Comparison of ENCODE assay signal across 1 cellular context in the genomic region with DNA sequence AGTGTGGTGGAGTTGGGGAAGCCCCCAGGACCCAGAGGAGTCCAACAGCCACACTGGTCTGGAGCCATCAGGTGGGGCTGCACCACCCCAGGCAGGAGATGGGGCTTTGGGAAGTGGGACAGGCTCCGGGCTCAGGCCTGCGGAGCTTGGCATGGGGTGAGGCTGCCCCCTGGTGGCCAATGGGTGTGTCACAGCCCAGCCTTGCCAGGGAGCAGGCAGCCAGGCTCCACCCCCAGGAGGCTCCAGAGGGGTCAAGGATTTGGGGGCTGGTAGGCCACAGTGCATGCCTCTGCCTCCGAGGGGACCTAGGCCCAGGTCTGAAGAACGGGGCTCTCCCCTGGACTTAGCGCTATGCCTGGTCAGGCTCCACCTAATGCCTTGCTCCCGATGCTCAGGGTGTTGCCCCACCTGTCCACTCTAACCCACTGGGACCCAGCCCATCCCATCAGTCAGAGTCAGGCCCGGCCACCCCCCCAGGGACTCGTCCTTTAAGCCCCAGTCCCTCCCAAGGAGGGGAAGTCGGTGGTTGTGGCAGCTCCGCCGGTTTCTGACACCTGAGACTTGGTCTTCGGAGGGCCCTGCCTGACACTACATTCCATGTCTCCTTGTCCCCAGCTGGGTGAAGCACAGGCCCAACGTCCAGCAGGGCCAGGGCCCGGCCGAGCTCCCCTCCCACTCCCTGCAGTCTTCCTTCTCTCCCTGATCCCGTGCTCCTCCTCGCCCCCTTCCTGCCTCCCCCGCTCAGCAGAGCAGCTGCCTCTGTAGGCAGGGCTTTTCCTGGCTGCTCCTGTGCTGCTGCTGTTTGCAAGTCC.
TF ChIP-seq lines count a peak whose summit lies in the region.

No MANE protein-coding gene starts in this region.

TF ChIP-seq in K562, 482 proteins besides CTCF, POLR2A, EP300 and RAD21 (continued from another document and continues in another):
- TF ChIP-seq, protein P1, sequence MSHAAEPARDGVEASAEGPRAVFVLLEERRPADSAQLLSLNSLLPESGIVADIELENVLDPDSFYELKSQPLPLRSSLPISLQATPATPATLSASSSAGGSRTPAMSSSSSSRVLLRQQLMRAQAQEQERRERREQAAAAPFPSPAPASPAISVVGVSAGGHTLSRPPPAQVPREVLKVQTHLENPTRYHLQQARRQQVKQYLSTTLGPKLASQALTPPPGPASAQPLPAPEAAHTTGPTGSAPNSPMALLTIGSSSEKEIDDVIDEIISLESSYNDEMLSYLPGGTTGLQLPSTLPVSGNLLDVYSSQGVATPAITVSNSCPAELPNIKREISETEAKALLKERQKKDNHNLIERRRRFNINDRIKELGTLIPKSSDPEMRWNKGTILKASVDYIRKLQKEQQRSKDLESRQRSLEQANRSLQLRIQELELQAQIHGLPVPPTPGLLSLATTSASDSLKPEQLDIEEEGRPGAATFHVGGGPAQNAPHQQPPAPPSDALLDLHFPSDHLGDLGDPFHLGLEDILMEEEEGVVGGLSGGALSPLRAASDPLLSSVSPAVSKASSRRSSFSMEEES (CRISPR knock-in tag; IDR thresholded peaks at IDR 0.05): no peak
- TF ChIP-seq, protein P2, sequence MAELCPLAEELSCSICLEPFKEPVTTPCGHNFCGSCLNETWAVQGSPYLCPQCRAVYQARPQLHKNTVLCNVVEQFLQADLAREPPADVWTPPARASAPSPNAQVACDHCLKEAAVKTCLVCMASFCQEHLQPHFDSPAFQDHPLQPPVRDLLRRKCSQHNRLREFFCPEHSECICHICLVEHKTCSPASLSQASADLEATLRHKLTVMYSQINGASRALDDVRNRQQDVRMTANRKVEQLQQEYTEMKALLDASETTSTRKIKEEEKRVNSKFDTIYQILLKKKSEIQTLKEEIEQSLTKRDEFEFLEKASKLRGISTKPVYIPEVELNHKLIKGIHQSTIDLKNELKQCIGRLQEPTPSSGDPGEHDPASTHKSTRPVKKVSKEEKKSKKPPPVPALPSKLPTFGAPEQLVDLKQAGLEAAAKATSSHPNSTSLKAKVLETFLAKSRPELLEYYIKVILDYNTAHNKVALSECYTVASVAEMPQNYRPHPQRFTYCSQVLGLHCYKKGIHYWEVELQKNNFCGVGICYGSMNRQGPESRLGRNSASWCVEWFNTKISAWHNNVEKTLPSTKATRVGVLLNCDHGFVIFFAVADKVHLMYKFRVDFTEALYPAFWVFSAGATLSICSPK (IDR thresholded peaks at IDR 0.05; ENCODE audit: borderline replicate concordance): no peak
- TF ChIP-seq CEBPG (CRISPR knock-in tag; IDR thresholded peaks at IDR 0.05): no peak
- no peak for TF ChIP-seq CEBPG (tag; conservative IDR thresholded peaks at IDR 0.05 in 1 of 2, IDR thresholded peaks at IDR 0.05 in 1 of 2)
- TF ChIP-seq CC2D1A (IDR thresholded peaks at IDR 0.05): peak; percentile 76
- TF ChIP-seq ZNF23 (CRISPR knock-in tag; IDR thresholded peaks at IDR 0.05): no peak
- no peak for TF ChIP-seq ELF4 (CRISPR knock-in tag; IDR thresholded peaks at IDR 0.05)
- TF ChIP-seq, protein P3, sequence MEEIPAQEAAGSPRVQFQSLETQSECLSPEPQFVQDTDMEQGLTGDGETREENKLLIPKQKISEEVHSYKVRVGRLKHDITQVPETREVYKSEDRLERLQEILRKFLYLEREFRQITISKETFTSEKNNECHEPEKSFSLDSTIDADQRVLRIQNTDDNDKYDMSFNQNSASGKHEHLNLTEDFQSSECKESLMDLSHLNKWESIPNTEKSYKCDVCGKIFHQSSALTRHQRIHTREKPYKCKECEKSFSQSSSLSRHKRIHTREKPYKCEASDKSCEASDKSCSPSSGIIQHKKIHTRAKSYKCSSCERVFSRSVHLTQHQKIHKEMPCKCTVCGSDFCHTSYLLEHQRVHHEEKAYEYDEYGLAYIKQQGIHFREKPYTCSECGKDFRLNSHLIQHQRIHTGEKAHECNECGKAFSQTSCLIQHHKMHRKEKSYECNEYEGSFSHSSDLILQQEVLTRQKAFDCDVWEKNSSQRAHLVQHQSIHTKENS (CRISPR knock-in tag; IDR thresholded peaks at IDR 0.05): no peak
- no peak for TF ChIP-seq MEF2A (IDR thresholded peaks at IDR 0.05; ENCODE audit: control insufficient read depth, low read depth, low read length)
- TF ChIP-seq CHCHD3 (CRISPR knock-in tag; IDR thresholded peaks at IDR 0.05): no peak
- TF ChIP-seq KAT2B (IDR thresholded peaks at IDR 0.05; ENCODE audit: low read depth, low read length): no peak
- peak; percentile 30 for TF ChIP-seq ZFP36 (IDR thresholded peaks at IDR 0.05; ENCODE audit: low read depth, low read length, partially characterized antibody)
- TF ChIP-seq SMARCE1 (IDR thresholded peaks at IDR 0.05): no peak
- TF ChIP-seq, protein P4, sequence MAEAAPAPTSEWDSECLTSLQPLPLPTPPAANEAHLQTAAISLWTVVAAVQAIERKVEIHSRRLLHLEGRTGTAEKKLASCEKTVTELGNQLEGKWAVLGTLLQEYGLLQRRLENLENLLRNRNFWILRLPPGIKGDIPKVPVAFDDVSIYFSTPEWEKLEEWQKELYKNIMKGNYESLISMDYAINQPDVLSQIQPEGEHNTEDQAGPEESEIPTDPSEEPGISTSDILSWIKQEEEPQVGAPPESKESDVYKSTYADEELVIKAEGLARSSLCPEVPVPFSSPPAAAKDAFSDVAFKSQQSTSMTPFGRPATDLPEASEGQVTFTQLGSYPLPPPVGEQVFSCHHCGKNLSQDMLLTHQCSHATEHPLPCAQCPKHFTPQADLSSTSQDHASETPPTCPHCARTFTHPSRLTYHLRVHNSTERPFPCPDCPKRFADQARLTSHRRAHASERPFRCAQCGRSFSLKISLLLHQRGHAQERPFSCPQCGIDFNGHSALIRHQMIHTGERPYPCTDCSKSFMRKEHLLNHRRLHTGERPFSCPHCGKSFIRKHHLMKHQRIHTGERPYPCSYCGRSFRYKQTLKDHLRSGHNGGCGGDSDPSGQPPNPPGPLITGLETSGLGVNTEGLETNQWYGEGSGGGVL (CRISPR knock-in tag; IDR thresholded peaks at IDR 0.05): no peak
- TF ChIP-seq RUNX1 (IDR thresholded peaks at IDR 0.05; ENCODE audit: low read depth): 0 out of 2 replicates have a peak, but pooled peaks have one; percentile 63
- no peak for TF ChIP-seq PTRF (tag; IDR thresholded peaks at IDR 0.05)
- TF ChIP-seq ZBTB8A (IDR thresholded peaks at IDR 0.05; ENCODE audit: partially characterized antibody): no peak
- no peak for TF ChIP-seq SREBF2 (CRISPR knock-in tag; IDR thresholded peaks at IDR 0.05)
- no peak for TF ChIP-seq ZNF140 (CRISPR knock-in tag; IDR thresholded peaks at IDR 0.05)
- no peak for TF ChIP-seq NR2C1 (IDR thresholded peaks at IDR 0.05)
- no peak for TF ChIP-seq NR2C1 (tag; IDR thresholded peaks at IDR 0.05)
- TF ChIP-seq, protein P5, sequence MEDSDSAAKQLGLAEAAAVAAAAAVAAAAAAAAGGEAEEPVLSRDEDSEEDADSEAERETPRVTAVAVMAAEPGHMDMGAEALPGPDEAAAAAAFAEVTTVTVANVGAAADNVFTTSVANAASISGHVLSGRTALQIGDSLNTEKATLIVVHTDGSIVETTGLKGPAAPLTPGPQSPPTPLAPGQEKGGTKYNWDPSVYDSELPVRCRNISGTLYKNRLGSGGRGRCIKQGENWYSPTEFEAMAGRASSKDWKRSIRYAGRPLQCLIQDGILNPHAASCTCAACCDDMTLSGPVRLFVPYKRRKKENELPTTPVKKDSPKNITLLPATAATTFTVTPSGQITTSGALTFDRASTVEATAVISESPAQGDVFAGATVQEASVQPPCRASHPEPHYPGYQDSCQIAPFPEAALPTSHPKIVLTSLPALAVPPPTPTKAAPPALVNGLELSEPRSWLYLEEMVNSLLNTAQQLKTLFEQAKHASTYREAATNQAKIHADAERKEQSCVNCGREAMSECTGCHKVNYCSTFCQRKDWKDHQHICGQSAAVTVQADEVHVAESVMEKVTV (CRISPR knock-in tag; IDR thresholded peaks at IDR 0.05): peak; percentile 93
- no peak for TF ChIP-seq CBX2 (IDR thresholded peaks at IDR 0.05; ENCODE audit: insufficient read depth, low read length, poor library complexity, severe bottlenecking)
- TF ChIP-seq TCF7 (IDR thresholded peaks at IDR 0.05; ENCODE audit: borderline replicate concordance): no peak
- TF ChIP-seq PHF8 (IDR thresholded peaks at IDR 0.05; ENCODE audit: borderline replicate concordance, low read length): no peak
- no peak for TF ChIP-seq PRPF4 (IDR thresholded peaks at IDR 0.05; ENCODE audit: insufficient read depth, low read depth, low read length, poor library complexity, severe bottlenecking)
- TF ChIP-seq SAFB2 (IDR thresholded peaks at IDR 0.05; ENCODE audit: borderline replicate concordance, low read depth, low read length, severe bottlenecking): no peak
- TF ChIP-seq U2AF1 (optimal IDR thresholded peaks at IDR 0.05; ENCODE audit: low read depth, low read length): no peak
- TF ChIP-seq, protein P6, sequence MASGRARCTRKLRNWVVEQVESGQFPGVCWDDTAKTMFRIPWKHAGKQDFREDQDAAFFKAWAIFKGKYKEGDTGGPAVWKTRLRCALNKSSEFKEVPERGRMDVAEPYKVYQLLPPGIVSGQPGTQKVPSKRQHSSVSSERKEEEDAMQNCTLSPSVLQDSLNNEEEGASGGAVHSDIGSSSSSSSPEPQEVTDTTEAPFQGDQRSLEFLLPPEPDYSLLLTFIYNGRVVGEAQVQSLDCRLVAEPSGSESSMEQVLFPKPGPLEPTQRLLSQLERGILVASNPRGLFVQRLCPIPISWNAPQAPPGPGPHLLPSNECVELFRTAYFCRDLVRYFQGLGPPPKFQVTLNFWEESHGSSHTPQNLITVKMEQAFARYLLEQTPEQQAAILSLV (tag; IDR thresholded peaks at IDR 0.05): no peak
- TF ChIP-seq ZFP1 (CRISPR knock-in tag; IDR thresholded peaks at IDR 0.05): no peak
- TF ChIP-seq RBBP5 (IDR thresholded peaks at IDR 0.05; ENCODE audit: borderline replicate concordance, insufficient read depth, low read length, poor library complexity, severe bottlenecking): no peak
- TF ChIP-seq PURB (CRISPR knock-in tag; IDR thresholded peaks at IDR 0.05; ENCODE audit: low read depth): no peak
- TF ChIP-seq, protein P7, sequence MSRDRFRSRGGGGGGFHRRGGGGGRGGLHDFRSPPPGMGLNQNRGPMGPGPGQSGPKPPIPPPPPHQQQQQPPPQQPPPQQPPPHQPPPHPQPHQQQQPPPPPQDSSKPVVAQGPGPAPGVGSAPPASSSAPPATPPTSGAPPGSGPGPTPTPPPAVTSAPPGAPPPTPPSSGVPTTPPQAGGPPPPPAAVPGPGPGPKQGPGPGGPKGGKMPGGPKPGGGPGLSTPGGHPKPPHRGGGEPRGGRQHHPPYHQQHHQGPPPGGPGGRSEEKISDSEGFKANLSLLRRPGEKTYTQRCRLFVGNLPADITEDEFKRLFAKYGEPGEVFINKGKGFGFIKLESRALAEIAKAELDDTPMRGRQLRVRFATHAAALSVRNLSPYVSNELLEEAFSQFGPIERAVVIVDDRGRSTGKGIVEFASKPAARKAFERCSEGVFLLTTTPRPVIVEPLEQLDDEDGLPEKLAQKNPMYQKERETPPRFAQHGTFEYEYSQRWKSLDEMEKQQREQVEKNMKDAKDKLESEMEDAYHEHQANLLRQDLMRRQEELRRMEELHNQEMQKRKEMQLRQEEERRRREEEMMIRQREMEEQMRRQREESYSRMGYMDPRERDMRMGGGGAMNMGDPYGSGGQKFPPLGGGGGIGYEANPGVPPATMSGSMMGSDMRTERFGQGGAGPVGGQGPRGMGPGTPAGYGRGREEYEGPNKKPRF (IDR thresholded peaks at IDR 0.05; ENCODE audit: low read depth, low read length): no peak
- TF ChIP-seq ZBED1 (IDR thresholded peaks at IDR 0.05): no peak
- TF ChIP-seq TAL1 (IDR thresholded peaks at IDR 0.05): no peak
- no peak for TF ChIP-seq HCFC1 (IDR thresholded peaks at IDR 0.05; ENCODE audit: low read depth, low read length)
- TF ChIP-seq ZBTB17 (CRISPR knock-in tag; IDR thresholded peaks at IDR 0.05): peak; percentile 64; the same call in 1 of the 2 replicates
- TF ChIP-seq ATF7 (IDR thresholded peaks at IDR 0.05): no peak
- no peak for TF ChIP-seq KAT8 (IDR thresholded peaks at IDR 0.05; ENCODE audit: low read depth)
- no peak for TF ChIP-seq HDAC1 (IDR thresholded peaks at IDR 0.05)
- no peak for TF ChIP-seq KAT7 (CRISPR knock-in tag; IDR thresholded peaks at IDR 0.05; ENCODE audit: borderline replicate concordance)
- TF ChIP-seq ZNF24 (IDR thresholded peaks at IDR 0.05): peak; percentile 24; the same call in 1 of the 2 replicates
- TF ChIP-seq, protein P8, sequence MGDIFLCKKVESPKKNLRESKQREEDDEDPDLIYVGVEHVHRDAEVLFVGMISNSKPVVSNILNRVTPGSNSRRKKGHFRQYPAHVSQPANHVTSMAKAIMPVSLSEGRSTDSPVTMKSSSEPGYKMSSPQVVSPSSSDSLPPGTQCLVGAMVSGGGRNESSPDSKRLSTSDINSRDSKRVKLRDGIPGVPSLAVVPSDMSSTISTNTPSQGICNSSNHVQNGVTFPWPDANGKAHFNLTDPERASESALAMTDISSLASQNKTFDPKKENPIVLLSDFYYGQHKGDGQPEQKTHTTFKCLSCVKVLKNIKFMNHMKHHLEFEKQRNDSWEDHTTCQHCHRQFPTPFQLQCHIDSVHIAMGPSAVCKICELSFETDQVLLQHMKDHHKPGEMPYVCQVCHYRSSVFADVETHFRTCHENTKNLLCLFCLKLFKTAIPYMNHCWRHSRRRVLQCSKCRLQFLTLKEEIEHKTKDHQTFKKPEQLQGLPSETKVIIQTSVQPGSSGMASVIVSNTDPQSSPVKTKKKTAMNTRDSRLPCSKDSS (IDR thresholded peaks at IDR 0.05; ENCODE audit: low read depth, partially characterized antibody): no peak
- TF ChIP-seq KLF6 (CRISPR knock-in tag; IDR thresholded peaks at IDR 0.05; ENCODE audit: borderline replicate concordance): no peak
- TF ChIP-seq HDAC2 (IDR thresholded peaks at IDR 0.05): no peak
- no peak for TF ChIP-seq MTA3 (IDR thresholded peaks at IDR 0.05; ENCODE audit: borderline replicate concordance)
- no peak for TF ChIP-seq CSDE1 (IDR thresholded peaks at IDR 0.05)
- no peak for TF ChIP-seq GABPB2 (CRISPR knock-in tag; conservative IDR thresholded peaks at IDR 0.05)
- TF ChIP-seq, protein P9, sequence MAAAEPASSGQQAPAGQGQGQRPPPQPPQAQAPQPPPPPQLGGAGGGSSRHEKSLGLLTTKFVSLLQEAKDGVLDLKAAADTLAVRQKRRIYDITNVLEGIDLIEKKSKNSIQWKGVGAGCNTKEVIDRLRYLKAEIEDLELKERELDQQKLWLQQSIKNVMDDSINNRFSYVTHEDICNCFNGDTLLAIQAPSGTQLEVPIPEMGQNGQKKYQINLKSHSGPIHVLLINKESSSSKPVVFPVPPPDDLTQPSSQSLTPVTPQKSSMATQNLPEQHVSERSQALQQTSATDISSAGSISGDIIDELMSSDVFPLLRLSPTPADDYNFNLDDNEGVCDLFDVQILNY (CRISPR knock-in tag; IDR thresholded peaks at IDR 0.05): 0 out of 2 replicates have a peak, but pooled peaks have one; percentile 63
- TF ChIP-seq TAF15 (IDR thresholded peaks at IDR 0.05; ENCODE audit: low read depth, low read length): no peak
- no peak for TF ChIP-seq MECOM (CRISPR knock-in tag; IDR thresholded peaks at IDR 0.05)
